ENCODE assay signal across 20 cellular contexts in genomic region chr15:73287019-73287418, GRCh38.
DNase-seq lines count a peak whose midpoint lies in the region; ATAC-seq and TF ChIP-seq lines count a peak whose summit lies in the region.
"Had no signal": no experiment of that assay in that cellular context is flagged by ENCODE, and none has a peak within 500 bp of the region (broad histone marks: within the 10 kb centered on the region; RNA-seq: fewer than 3 reads in every experiment).

No MANE protein-coding gene starts in this region.

- peaks cover 19 to 24% of the 10 kb centered on the region in 2 donors for H3K4me1 Mint-ChIP-seq in stimulated activated naive B cell treated with anti-CD40 and anti-IgM and Interleukin-4, amounts not matched to agents 10 μg/mL and 1 μg/mL and 100 μg/mL, for 72 hours
- H3K4me1 Mint-ChIP-seq: neural crest cell had no signal

- peak; percentile 51 to 63 for ATAC-seq in stimulated activated naive B cell treated with anti-CD40 and anti-IgM and Interleukin-4, amounts not matched to agents 10 μg/mL and 1 μg/mL and 100 μg/mL, for 72 hours (replicated peaks)

- H3K27me3 Mint-ChIP-seq in stimulated activated naive B cell treated with anti-CD40 and anti-IgM and Interleukin-4, amounts not matched to agents 10 μg/mL and 1 μg/mL and 100 μg/mL, for 72 hours = no peaks in the 10 kb centered on the region

- no peaks in the 10 kb centered on the region for H3K9me3 Mint-ChIP-seq in stimulated activated naive B cell treated with anti-CD40 and anti-IgM and Interleukin-4, amounts not matched to agents 10 μg/mL and 1 μg/mL and 100 μg/mL, for 72 hours
- H3K9me3 Mint-ChIP-seq: neural crest cell had no signal

- H3K36me3 Mint-ChIP-seq in stimulated activated naive B cell treated with anti-CD40 and anti-IgM and Interleukin-4, amounts not matched to agents 10 μg/mL and 1 μg/mL and 100 μg/mL, for 72 hours = no peaks in the 10 kb centered on the region

- H3K36me3 ChIP-seq in esophagus muscularis mucosa (peaks cover 14 to 80% (median 48%) of the 10 kb centered on the region in 4 donors), left ventricle myocardium inferior (peaks cover 37% of the 10 kb centered on the region)

- peak overlapping the region in 1 of 2 donors; percentile 51 for H3K4me3 Mint-ChIP-seq in stimulated activated naive B cell treated with anti-CD40 and anti-IgM and Interleukin-4, amounts not matched to agents 10 μg/mL and 1 μg/mL and 100 μg/mL, for 72 hours
- H3K4me3 Mint-ChIP-seq: neural crest cell had no signal

- DNase-seq in HL-60 (ENCODE audit: low read depth in 1 of 2, low spot score in 1 of 2) = peak; percentile 76 to 86
- peak; percentile 41 for DNase-seq in RPMI8226
- no peak for DNase-seq in esophagus muscularis mucosa (ENCODE audit: extremely low spot score)
- DNase-seq in stimulated activated naive B cell treated with anti-CD40 and anti-IgM and Interleukin-4, amounts not matched to agents 10 μg/mL and 1 μg/mL and 100 μg/mL, for 72 hours = no peak
- no peak for DNase-seq in NCI-H128 (lab: John Stamatoyannopoulos, UW; ENCODE audit: unreplicated experiment)
- no peak for DNase-seq in left ventricle myocardium inferior
- DNase-seq in NCI-H2196 treated with DMSO at 0.1 percent for 48 hours (lab: John Stamatoyannopoulos, UW; ENCODE audit: unreplicated experiment) = no peak
- DNase-seq: activated effector memory CD4-positive, alpha-beta T cell treated with Interleukin-2 at 50 U/mL for 16 hours; amniotic stem cell; COR-L47; dorsolateral prefrontal cortex; erythroblast; kidney glomerular epithelial cell; NCI-H1436 treated with DMSO at 0.1 percent for 48 hours; NCI-H2171 treated with DMSO at 0.1 percent for 48 hours; NCI-H82; stimulated activated CD4-positive, alpha-beta T cell treated with anti-CD3 and anti-CD28 coated beads, Interleukin-4, amount 100 ng/mL, for 4 hours had no signal

- intact Hi-C loops in esophagus muscularis mucosa (cut with DNase I) (loop anchor here (10.0 kb wide), 1 partner anchor 418 kb away; no protein-coding TSS in a partner anchor), left ventricle myocardium inferior (cut with micrococcal nuclease) (no loop called here)

- no peak for TF ChIP-seq EP300 in esophagus muscularis mucosa (IDR thresholded peaks at IDR 0.05)

- H3K9me3 ChIP-seq in esophagus muscularis mucosa (no peaks in the 10 kb centered on the region), left ventricle myocardium inferior (replicated peaks) (no peaks in the 10 kb centered on the region)

- 74% methylated on average over 1 of the region's 1 CpG for WGBS in esophagus muscularis mucosa

- H3K4me3 ChIP-seq in HL-60 (replicated peaks; ENCODE audit: insufficient read depth, low read length) (no peak overlapping the region), esophagus muscularis mucosa (no peak overlapping the region), left ventricle myocardium inferior (no peak overlapping the region)
- H3K4me3 ChIP-seq: cardiac muscle cell, dorsolateral prefrontal cortex, GM23248 had no signal

- H3K27me3 ChIP-seq in HL-60 (ENCODE audit: insufficient read depth, poor library complexity, severe bottlenecking) (no peaks in the 10 kb centered on the region), esophagus muscularis mucosa (no peaks in the 10 kb centered on the region), left ventricle myocardium inferior (ENCODE audit: low read depth) (no peaks in the 10 kb centered on the region)
- H3K27me3 ChIP-seq: cardiac muscle cell, dorsolateral prefrontal cortex had no signal

- TF ChIP-seq CTCF in HL-60 (IDR thresholded peaks at IDR 0.05; ENCODE audit: insufficient read depth, low read length) (no peak), esophagus muscularis mucosa (IDR thresholded peaks at IDR 0.05) (no peak), left ventricle myocardium inferior (IDR thresholded peaks at IDR 0.05; ENCODE audit: borderline replicate concordance) (no peak)

- H3K27ac Mint-ChIP-seq in stimulated activated naive B cell treated with anti-CD40 and anti-IgM and Interleukin-4, amounts not matched to agents 10 μg/mL and 1 μg/mL and 100 μg/mL, for 72 hours = peak overlapping the region; percentile 37

- H3K27ac ChIP-seq in HL-60 (replicated peaks) = peak overlapping the region; percentile 92
- peak overlapping the region; percentile 47 to 72 (median 68) for H3K27ac ChIP-seq in esophagus muscularis mucosa (replicated peaks in 1 of 4)
- H3K27ac ChIP-seq in left ventricle myocardium inferior (replicated peaks) = no peak overlapping the region
- H3K27ac ChIP-seq: cardiac muscle cell, GM23248 had no signal

- H3K4me1 ChIP-seq in esophagus muscularis mucosa (peaks cover 0 to 48% (median 34%) of the 10 kb centered on the region in 4 donors), left ventricle myocardium inferior (peaks cover 25% of the 10 kb centered on the region)

- TF ChIP-seq POLR2A in esophagus muscularis mucosa (IDR thresholded peaks at IDR 0.05; ENCODE audit: low read depth) = no peak

Comparison
In these comparisons a context has a peak if more than half of its experiments do, and no peak if none do; other contexts are left out.
1. DNase-seq: peak in HL-60 (2 of 2) and RPMI8226 (single experiment); none in esophagus muscularis mucosa (single experiment), stimulated activated naive B cell treated with anti-CD40 and anti-IgM and Interleukin-4, amounts not matched to agents 10 μg/mL and 1 μg/mL and 100 μg/mL, for 72 hours (single experiment), NCI-H128 (single experiment), left ventricle myocardium inferior (single experiment) and NCI-H2196 treated with DMSO at 0.1 percent for 48 hours (single experiment).